ENCODE assay signal across 2 cellular contexts in the genomic region with DNA sequence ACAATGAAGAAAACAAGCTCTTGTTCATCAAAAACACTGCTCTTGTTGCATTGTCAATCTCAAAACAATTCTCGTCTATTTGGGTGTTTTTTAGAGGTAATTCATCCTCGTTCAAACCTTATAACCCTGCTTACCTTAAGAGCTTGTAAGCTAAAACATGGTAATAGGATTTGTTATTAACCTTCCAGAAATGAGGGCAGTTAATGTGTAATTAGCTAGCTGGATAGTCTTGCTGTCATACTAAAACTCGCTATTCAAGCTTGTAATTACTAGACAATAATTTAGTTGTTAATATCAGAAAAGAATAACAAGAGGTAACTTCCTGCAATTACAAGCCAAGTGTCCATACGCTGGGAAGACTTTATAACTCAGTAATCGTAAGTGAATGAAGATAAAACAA.
TF ChIP-seq lines count a peak whose summit lies in the region.

No MANE protein-coding gene starts in this region.

TF ChIP-seq in SK-N-SH, 30 proteins besides CTCF, POLR2A, EP300 and RAD21:
- TF ChIP-seq, protein P1, sequence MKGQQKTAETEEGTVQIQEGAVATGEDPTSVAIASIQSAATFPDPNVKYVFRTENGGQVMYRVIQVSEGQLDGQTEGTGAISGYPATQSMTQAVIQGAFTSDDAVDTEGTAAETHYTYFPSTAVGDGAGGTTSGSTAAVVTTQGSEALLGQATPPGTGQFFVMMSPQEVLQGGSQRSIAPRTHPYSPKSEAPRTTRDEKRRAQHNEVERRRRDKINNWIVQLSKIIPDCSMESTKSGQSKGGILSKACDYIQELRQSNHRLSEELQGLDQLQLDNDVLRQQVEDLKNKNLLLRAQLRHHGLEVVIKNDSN (IDR thresholded peaks at IDR 0.05; ENCODE audit: borderline replicate concordance, low read depth), result no peak
- TF ChIP-seq CHD2 (IDR thresholded peaks at IDR 0.05; ENCODE audit: low read length, partially characterized antibody), result no peak
- no peak for TF ChIP-seq FOXJ3 (CRISPR knock-in tag; IDR thresholded peaks at IDR 0.05)
- no peak for TF ChIP-seq JUND (IDR thresholded peaks at IDR 0.05)
- TF ChIP-seq MAX (IDR thresholded peaks at IDR 0.05; ENCODE audit: low read depth), result no peak
- TF ChIP-seq REST (IDR thresholded peaks at IDR 0.05; ENCODE audit: low read depth, low read length), result no peak
- TF ChIP-seq SIN3A (IDR thresholded peaks at IDR 0.05; ENCODE audit: borderline replicate concordance, low read depth, low read length), result no peak
- no peak for TF ChIP-seq RFX5 (IDR thresholded peaks at IDR 0.05; ENCODE audit: low read length)
- TF ChIP-seq ELF1 (IDR thresholded peaks at IDR 0.05), result no peak

TF ChIP-seq in SK-N-SH treated with all-trans-retinoic acid at 6 μM for 48 hours, 23 proteins besides CTCF, POLR2A, EP300 and RAD21:
- TF ChIP-seq, protein P2, sequence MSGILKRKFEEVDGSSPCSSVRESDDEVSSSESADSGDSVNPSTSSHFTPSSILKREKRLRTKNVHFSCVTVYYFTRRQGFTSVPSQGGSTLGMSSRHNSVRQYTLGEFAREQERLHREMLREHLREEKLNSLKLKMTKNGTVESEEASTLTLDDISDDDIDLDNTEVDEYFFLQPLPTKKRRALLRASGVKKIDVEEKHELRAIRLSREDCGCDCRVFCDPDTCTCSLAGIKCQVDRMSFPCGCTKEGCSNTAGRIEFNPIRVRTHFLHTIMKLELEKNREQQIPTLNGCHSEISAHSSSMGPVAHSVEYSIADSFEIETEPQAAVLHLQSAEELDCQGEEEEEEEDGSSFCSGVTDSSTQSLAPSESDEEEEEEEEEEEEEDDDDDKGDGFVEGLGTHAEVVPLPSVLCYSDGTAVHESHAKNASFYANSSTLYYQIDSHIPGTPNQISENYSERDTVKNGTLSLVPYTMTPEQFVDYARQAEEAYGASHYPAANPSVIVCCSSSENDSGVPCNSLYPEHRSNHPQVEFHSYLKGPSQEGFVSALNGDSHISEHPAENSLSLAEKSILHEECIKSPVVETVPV (CRISPR knock-in tag; IDR thresholded peaks at IDR 0.05), result no peak
- no peak for TF ChIP-seq ZFP30 (CRISPR knock-in tag; IDR thresholded peaks at IDR 0.05)
- no peak for TF ChIP-seq ISL1 (CRISPR knock-in tag; IDR thresholded peaks at IDR 0.05)
- TF ChIP-seq RARB (CRISPR knock-in tag; IDR thresholded peaks at IDR 0.05), result no peak
- no peak for TF ChIP-seq PPARA (CRISPR knock-in tag; IDR thresholded peaks at IDR 0.05; ENCODE audit: borderline replicate concordance)
- TF ChIP-seq ZNF70 (CRISPR knock-in tag; IDR thresholded peaks at IDR 0.05), result no peak
- TF ChIP-seq ZNF565 (CRISPR knock-in tag; conservative IDR thresholded peaks at IDR 0.05; ENCODE audit: low read depth), result no peak
